10 cellular contexts compared by ENCODE assay signal in genomic region chr4:5821665-5822358, GRCh38.
DNase-seq lines count a peak whose midpoint lies in the region; TF ChIP-seq lines count a peak whose summit lies in the region.
"Had no signal": no experiment of that assay in that cellular context is flagged by ENCODE, and none has a peak within 500 bp of the region (broad histone marks: within the 10 kb centered on the region; RNA-seq: fewer than 3 reads in every experiment).

No MANE protein-coding gene starts in this region.

- H3K36me3 Mint-ChIP-seq in activated naive CD4-positive, alpha-beta T cell treated with anti-CD3 and anti-CD28 coated beads for 36 hours (ENCODE audit: low read depth), result no peaks in the 10 kb centered on the region

- no peak overlapping the region for H3K4me3 ChIP-seq in NB4 (ENCODE audit: low read depth, low read length)
- H3K4me3 ChIP-seq in fibroblast of pulmonary artery (replicated peaks; ENCODE audit: low read depth, low read length), result no peak overlapping the region
- H3K4me3 ChIP-seq: thyroid gland had no signal

- H3K4me3 Mint-ChIP-seq in activated naive CD4-positive, alpha-beta T cell treated with anti-CD3 and anti-CD28 coated beads for 36 hours, result no peak overlapping the region

- TF ChIP-seq POLR2A in NB4 (IDR thresholded peaks at IDR 0.05; ENCODE audit: extremely low read depth, insufficient read length), result no peak

- H3K9me3 Mint-ChIP-seq in activated naive CD4-positive, alpha-beta T cell treated with anti-CD3 and anti-CD28 coated beads for 36 hours, result no peaks in the 10 kb centered on the region

- H3K27me3 Mint-ChIP-seq in activated naive CD4-positive, alpha-beta T cell treated with anti-CD3 and anti-CD28 coated beads for 36 hours (ENCODE audit: low read depth), result no peaks in the 10 kb centered on the region

- intact Hi-C loops in activated naive CD4-positive, alpha-beta T cell treated with anti-CD3 and anti-CD28 coated beads for 36 hours (cut with micrococcal nuclease), result loop anchor here (5.0 kb wide), 1 partner anchor 155 kb away; no protein-coding TSS in a partner anchor

- CTCF ChIA-PET in activated naive CD4-positive, alpha-beta T cell treated with anti-CD3 and anti-CD28 coated beads for 36 hours (lab: Charles Lee), result no interaction called here

- peak; percentile 7 for DNase-seq in activated naive CD4-positive, alpha-beta T cell treated with anti-CD3 and anti-CD28 coated beads for 36 hours
- DNase-seq in activated naive CD4-positive, alpha-beta T cell (lab: John Stamatoyannopoulos, UW), result no peak
- DNase-seq in NB4 (ENCODE audit: low read depth) (peak; percentile 38), fibroblast of pulmonary artery (ENCODE audit: low read depth) (no peak), superior temporal gyrus (ENCODE audit: extremely low spot score) (peak; percentile 35), mucosa of gallbladder (ENCODE audit: low spot score) (no peak), NCI-H2171 (lab: John Stamatoyannopoulos, UW) (no peak), RPMI8226 (no peak)
- DNase-seq: SHP77 treated with DMSO at 0.1 percent for 48 hours, thyroid gland had no signal

- TF ChIP-seq CTCF in NB4 (IDR thresholded peaks at IDR 0.05; ENCODE audit: low read depth, low read length), result peak; percentile 87
- peak; percentile 61 for TF ChIP-seq CTCF in fibroblast of pulmonary artery (IDR thresholded peaks at IDR 0.05; ENCODE audit: low read length, missing control alignments)

- peaks cover 3% of the 10 kb centered on the region for H3K4me1 Mint-ChIP-seq in activated naive CD4-positive, alpha-beta T cell treated with anti-CD3 and anti-CD28 coated beads for 36 hours (ENCODE audit: low read depth)

- no peak overlapping the region for H3K27ac Mint-ChIP-seq in activated naive CD4-positive, alpha-beta T cell treated with anti-CD3 and anti-CD28 coated beads for 36 hours

Comparison
In these comparisons a context has a peak if more than half of its experiments do, and no peak if none do; other contexts are left out.
1. DNase-seq: peak in activated naive CD4-positive, alpha-beta T cell treated with anti-CD3 and anti-CD28 coated beads for 36 hours (single experiment), NB4 (single experiment) and superior temporal gyrus (single experiment); none in activated naive CD4-positive, alpha-beta T cell (0 of 4), fibroblast of pulmonary artery (single experiment), mucosa of gallbladder (single experiment), NCI-H2171 (single experiment) and RPMI8226 (single experiment).